ENCODE assay signal across 19 cellular contexts in genomic region chr11:996681-997080, GRCh38. TPM values are rescaled to one million over a fixed set of nuclear protein-coding genes. Genes with fewer than 3 reads are reported as not detected.
A peak's percentile ranks its signal among the peaks of the same experiment; 100 is the strongest.
DNase-seq lines count a peak whose midpoint lies in the region; ATAC-seq and TF ChIP-seq lines count a peak whose summit lies in the region.
"Had no signal": no experiment of that assay in that cellular context is flagged by ENCODE, and none has a peak within 500 bp of the region (broad histone marks: within the 10 kb centered on the region; RNA-seq: fewer than 3 reads in every experiment).

No MANE protein-coding gene starts in this region.

- peaks cover 19% of the 10 kb centered on the region for H3K36me3 Mint-ChIP-seq in CD4-positive, CD25-positive, alpha-beta regulatory T cell
- peaks cover 15% of the 10 kb centered on the region for H3K36me3 Mint-ChIP-seq in activated naive CD8-positive, alpha-beta T cell treated with anti-CD3 and anti-CD28 coated beads, Interleukin-2, amount 10 ng/mL, durations not matched to agents 7 days and 5 days
- peaks cover 0 to 60% (median 12%) of the 10 kb centered on the region in 3 donors for H3K36me3 Mint-ChIP-seq in naive thymus-derived CD8-positive, alpha-beta T cell

- no peak for TF ChIP-seq POLR2A in stomach (IDR thresholded peaks at IDR 0.05)

- H3K4me1 Mint-ChIP-seq in CD4-positive, CD25-positive, alpha-beta regulatory T cell: peaks cover 0 to 13% (median 2%) of the 10 kb centered on the region in 4 donors
- H3K4me1 Mint-ChIP-seq in activated naive CD8-positive, alpha-beta T cell treated with anti-CD3 and anti-CD28 coated beads, Interleukin-2, amount 10 ng/mL, durations not matched to agents 7 days and 5 days: peaks cover 8% of the 10 kb centered on the region
- peaks cover 9 to 18% (median 12%) of the 10 kb centered on the region in 4 donors for H3K4me1 Mint-ChIP-seq in naive thymus-derived CD8-positive, alpha-beta T cell

- ATAC-seq in CD4-positive, CD25-positive, alpha-beta regulatory T cell (ENCODE audit: low read depth in 2 of 2): no peak
- ATAC-seq in activated naive CD8-positive, alpha-beta T cell treated with anti-CD3 and anti-CD28 coated beads, Interleukin-2, amount 10 ng/mL, durations not matched to agents 7 days and 5 days (ENCODE audit: low read depth): no peak
- ATAC-seq in naive thymus-derived CD8-positive, alpha-beta T cell: no peak
- no peak for ATAC-seq in GM18907 (IDR thresholded peaks at IDR 0.05; ENCODE audit: unreplicated experiment)

- H3K27me3 ChIP-seq in CD4-positive, CD25-positive, alpha-beta regulatory T cell (ENCODE audit: control insufficient read depth, insufficient read depth, low read length): no peaks in the 10 kb centered on the region
- no peaks in the 10 kb centered on the region for H3K27me3 ChIP-seq in stomach
- H3K27me3 ChIP-seq: ascending aorta, ovary, sigmoid colon had no signal

- no peak for DNase-seq in CD4-positive, CD25-positive, alpha-beta regulatory T cell
- DNase-seq in GM13977 (ENCODE audit: low spot score) (peak; percentile 61), NCI-H2107 treated with DMSO at 0.1 percent for 48 hours (lab: John Stamatoyannopoulos, UW; ENCODE audit: unreplicated experiment) (no peak), stomach (no peak), KBM-7 (no peak)
- no peak for DNase-seq in activated naive CD8-positive, alpha-beta T cell treated with anti-CD3 and anti-CD28 coated beads, Interleukin-2, amount 10 ng/mL, durations not matched to agents 7 days and 5 days
- DNase-seq in naive thymus-derived CD8-positive, alpha-beta T cell: no peak
- DNase-seq: activated CD4-positive, alpha-beta memory T cell treated with anti-CD3 and anti-CD28 coated beads, Interleukin-2, amount 10 ng/mL, durations not matched to agents 7 days and 5 days; cortex of kidney; GOT3; NCI-H1105; ovary; sigmoid colon; stimulated activated CD4-positive, alpha-beta T cell treated with anti-CD3 and anti-CD28 coated beads, Interleukin-2, amount 100 ng/mL, for 24 hours had no signal

- intact Hi-C loops in stomach (cut with DNase I; ENCODE audit: low total_unique reads): no loop called here

- H3K4me3 Mint-ChIP-seq in CD4-positive, CD25-positive, alpha-beta regulatory T cell: no peak overlapping the region
- H3K4me3 Mint-ChIP-seq in activated naive CD8-positive, alpha-beta T cell treated with anti-CD3 and anti-CD28 coated beads, Interleukin-2, amount 10 ng/mL, durations not matched to agents 7 days and 5 days: no peak overlapping the region
- no peak overlapping the region for H3K4me3 Mint-ChIP-seq in naive thymus-derived CD8-positive, alpha-beta T cell
- H3K4me3 Mint-ChIP-seq: activated CD4-positive, alpha-beta memory T cell treated with anti-CD3 and anti-CD28 coated beads, Interleukin-2, amount 10 ng/mL, durations not matched to agents 7 days and 5 days had no signal

- H3K4me3 ChIP-seq in CD4-positive, CD25-positive, alpha-beta regulatory T cell (ENCODE audit: low read depth, low read length): no peak overlapping the region
- no peak overlapping the region for H3K4me3 ChIP-seq in stomach
- H3K4me3 ChIP-seq: ascending aorta, ovary, sigmoid colon had no signal

- H3K27ac ChIP-seq in CD4-positive, CD25-positive, alpha-beta regulatory T cell (ENCODE audit: insufficient read depth, low read length, poor library complexity, severe bottlenecking): no peak overlapping the region
- no peak overlapping the region for H3K27ac ChIP-seq in stomach
- H3K27ac ChIP-seq: ascending aorta, ovary, sigmoid colon had no signal

- no peaks in the 10 kb centered on the region for H3K4me1 ChIP-seq in CD4-positive, CD25-positive, alpha-beta regulatory T cell (ENCODE audit: control insufficient read depth, insufficient read depth, low read length, poor library complexity, severe bottlenecking)
- no peaks in the 10 kb centered on the region for H3K4me1 ChIP-seq in stomach
- H3K4me1 ChIP-seq: ascending aorta, sigmoid colon had no signal

- peaks cover 0 to 4% (median 0%) of the 10 kb centered on the region in 7 donors for H3K9me3 Mint-ChIP-seq in CD4-positive, CD25-positive, alpha-beta regulatory T cell
- no peaks in the 10 kb centered on the region for H3K9me3 Mint-ChIP-seq in activated naive CD8-positive, alpha-beta T cell treated with anti-CD3 and anti-CD28 coated beads, Interleukin-2, amount 10 ng/mL, durations not matched to agents 7 days and 5 days
- H3K9me3 Mint-ChIP-seq in naive thymus-derived CD8-positive, alpha-beta T cell: no peaks in the 10 kb centered on the region
- H3K9me3 Mint-ChIP-seq: activated CD4-positive, alpha-beta memory T cell treated with anti-CD3 and anti-CD28 coated beads, Interleukin-2, amount 10 ng/mL, durations not matched to agents 7 days and 5 days; activated T-helper 2 cell treated with anti-CD3 and anti-CD28 coated beads, Interferon-gamma antibody, Interleukin-2, Interleukin-4, amounts not matched to agents 10 μg/mL and 5 μg/mL and 100 μg/mL, durations not matched to agents 14 hours and 24 hours and 36 hours had no signal

- TF ChIP-seq CTCF in GM13977 (IDR thresholded peaks at IDR 0.05; ENCODE audit: extremely low read depth, insufficient read depth, missing control alignments) (no peak), stomach (IDR thresholded peaks at IDR 0.05) (no peak)

- 85 to 94% (median 92%) methylated on average over 5 to 10 of the region's 10 CpGs for WGBS in stomach, 5 donors

- POLR2A ChIA-PET in activated naive CD8-positive, alpha-beta T cell treated with anti-CD3 and anti-CD28 coated beads, Interleukin-2, amount 10 ng/mL, durations not matched to agents 7 days and 5 days (lab: Charles Lee): no interaction called here
- POLR2A ChIA-PET in naive thymus-derived CD8-positive, alpha-beta T cell (lab: Charles Lee): no interaction called here

- H3K27ac Mint-ChIP-seq in CD4-positive, CD25-positive, alpha-beta regulatory T cell: peak overlapping the region; percentile 78 to 86 (median 80)
- H3K27ac Mint-ChIP-seq in activated naive CD8-positive, alpha-beta T cell treated with anti-CD3 and anti-CD28 coated beads, Interleukin-2, amount 10 ng/mL, durations not matched to agents 7 days and 5 days: peak overlapping the region; percentile 34
- H3K27ac Mint-ChIP-seq in naive thymus-derived CD8-positive, alpha-beta T cell: peak overlapping the region in 8 of 10 donors; percentile 6 to 89 (median 72)
- H3K27ac Mint-ChIP-seq: activated CD4-positive, alpha-beta memory T cell treated with anti-CD3 and anti-CD28 coated beads, Interleukin-2, amount 10 ng/mL, durations not matched to agents 7 days and 5 days had no signal

- no peak for TF ChIP-seq EP300 in stomach (IDR thresholded peaks at IDR 0.05)

- peaks cover 52% of the 10 kb centered on the region for H3K36me3 ChIP-seq in CD4-positive, CD25-positive, alpha-beta regulatory T cell (ENCODE audit: control insufficient read depth, insufficient read depth, low read length)
- H3K36me3 ChIP-seq in stomach: peaks cover 50 to 97% (median 93%) of the 10 kb centered on the region in 4 donors
- H3K36me3 ChIP-seq: ovary had no signal

- H3K27me3 Mint-ChIP-seq in CD4-positive, CD25-positive, alpha-beta regulatory T cell: no peaks in the 10 kb centered on the region
- H3K27me3 Mint-ChIP-seq in activated naive CD8-positive, alpha-beta T cell treated with anti-CD3 and anti-CD28 coated beads, Interleukin-2, amount 10 ng/mL, durations not matched to agents 7 days and 5 days: no peaks in the 10 kb centered on the region
- H3K27me3 Mint-ChIP-seq in naive thymus-derived CD8-positive, alpha-beta T cell: no peaks in the 10 kb centered on the region
- H3K27me3 Mint-ChIP-seq: activated CD4-positive, alpha-beta memory T cell treated with anti-CD3 and anti-CD28 coated beads, Interleukin-2, amount 10 ng/mL, durations not matched to agents 7 days and 5 days had no signal

- H3K9me3 ChIP-seq in CD4-positive, CD25-positive, alpha-beta regulatory T cell (ENCODE audit: control insufficient read depth in 2 of 2, low read length in 2 of 2): no peaks in the 10 kb centered on the region
- no peaks in the 10 kb centered on the region for H3K9me3 ChIP-seq in stomach
- H3K9me3 ChIP-seq: ascending aorta, ovary, sigmoid colon had no signal

- in situ Hi-C loops in GM13977 (cut with MboI; ENCODE audit: low pct_unique_long_range_greater_than_20kb, low sequenced_read_pairs, unreplicated experiment): no loop called here
- in situ Hi-C loops in KBM-7 (cut with MboI; ENCODE audit: low pct_unique_long_range_greater_than_20kb, low sequenced_read_pairs): no loop called here

RNA-seq across cellular contexts. Expression of gene MUC6, which starts 39.8 kb away (rescaled TPM):
- total RNA-seq in CD4-positive, CD25-positive, alpha-beta regulatory T cell: not detected
- polyA plus RNA-seq in CD4-positive, CD25-positive, alpha-beta regulatory T cell: under 1 TPM in 1 of 4 donors, not detected in 3; 0.23 TPM
- total RNA-seq in activated naive CD8-positive, alpha-beta T cell treated with anti-CD3 and anti-CD28 coated beads, Interleukin-2, amount 10 ng/mL, durations not matched to agents 7 days and 5 days: not detected
- total RNA-seq in naive thymus-derived CD8-positive, alpha-beta T cell: not detected
- polyA plus RNA-seq in naive thymus-derived CD8-positive, alpha-beta T cell: not detected
- 100 to 1,000 TPM in 2 of 5 donors, 10 to 100 TPM in 2, under 1 TPM in 1; 0.29 to 215 (median 84.4) TPM for total RNA-seq in stomach
- 100 to 1,000 TPM in 2 of 3 donors, 10 to 100 TPM in 1; 80.3 to 170 (median 150) TPM for polyA plus RNA-seq in stomach
- total RNA-seq: activated CD4-positive, alpha-beta memory T cell treated with anti-CD3 and anti-CD28 coated beads, Interleukin-2, amount 10 ng/mL, durations not matched to agents 7 days and 5 days; activated T-helper 2 cell treated with anti-CD3 and anti-CD28 coated beads, Interferon-gamma antibody, Interleukin-2, Interleukin-4, amounts not matched to agents 10 μg/mL and 5 μg/mL and 100 μg/mL, durations not matched to agents 14 hours and 24 hours and 36 hours; ascending aorta; frontal cortex; G401; sigmoid colon had no signal
